12 cellular contexts compared by ENCODE assay signal in the genomic region with DNA sequence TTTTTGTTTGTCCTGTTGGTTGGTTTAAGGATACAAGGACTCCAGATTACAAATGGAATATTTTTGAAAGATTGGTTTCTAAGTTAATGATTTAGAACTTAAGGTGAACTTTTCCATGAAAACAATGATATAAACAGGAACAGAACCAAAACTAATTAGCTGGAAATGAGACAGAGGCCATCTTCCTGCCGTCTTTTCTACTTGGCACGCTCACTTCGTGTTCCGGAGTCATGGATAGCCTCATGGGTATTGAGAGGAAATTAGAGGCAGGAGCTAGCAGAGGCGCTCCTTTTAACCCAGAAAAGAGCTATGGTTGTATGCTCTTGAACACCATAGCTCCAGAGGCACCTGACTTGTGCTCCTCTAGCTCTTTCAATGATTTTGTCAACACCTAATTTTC. TPM values are rescaled to one million over a fixed set of nuclear protein-coding genes. Genes with fewer than 3 reads are reported as not detected.
DNase-seq lines count a peak whose midpoint lies in the region; ATAC-seq and TF ChIP-seq lines count a peak whose summit lies in the region.
"Had no signal": no experiment of that assay in that cellular context is flagged by ENCODE, and none has a peak within 500 bp of the region (broad histone marks: within the 10 kb centered on the region; RNA-seq: fewer than 3 reads in every experiment).

No MANE protein-coding gene starts in this region.

- H3K27ac ChIP-seq in thoracic aorta = no peak overlapping the region
- H3K27ac ChIP-seq: neutrophil had no signal

- H3K4me1 ChIP-seq in thoracic aorta (ENCODE audit: control insufficient read depth in 1 of 2, low read depth in 2 of 2) = peaks cover 3 to 14% of the 10 kb centered on the region in 2 donors

- no peaks in the 10 kb centered on the region for H3K9me3 Mint-ChIP-seq in activated naive CD4-positive, alpha-beta T cell treated with anti-CD3 and anti-CD28 coated beads, Interleukin-2, amount 50 U/mL, for 24 hours

- H3K4me3 Mint-ChIP-seq in activated naive CD4-positive, alpha-beta T cell treated with anti-CD3 and anti-CD28 coated beads, Interleukin-2, amount 50 U/mL, for 24 hours = peak overlapping the region; percentile 94

- H3K4me3 ChIP-seq in fibroblast of pulmonary artery (replicated peaks; ENCODE audit: low read depth, low read length) = peak overlapping the region; percentile 64
- H3K4me3 ChIP-seq in thoracic aorta = peak overlapping the region; percentile 32

- peak overlapping the region; percentile 75 for H3K27ac Mint-ChIP-seq in activated naive CD4-positive, alpha-beta T cell treated with anti-CD3 and anti-CD28 coated beads, Interleukin-2, amount 50 U/mL, for 24 hours

- TF ChIP-seq CTCF in fibroblast of pulmonary artery (IDR thresholded peaks at IDR 0.05; ENCODE audit: low read length, missing control alignments) (no peak), thoracic aorta (IDR thresholded peaks at IDR 0.05) (no peak)

- no peaks in the 10 kb centered on the region for H3K27me3 ChIP-seq in thoracic aorta (replicated peaks; ENCODE audit: insufficient read depth)
- H3K27me3 ChIP-seq: neutrophil had no signal

- H3K4me1 Mint-ChIP-seq in activated naive CD4-positive, alpha-beta T cell treated with anti-CD3 and anti-CD28 coated beads, Interleukin-2, amount 50 U/mL, for 24 hours = peaks cover 52% of the 10 kb centered on the region

- ATAC-seq in thoracic aorta (ENCODE audit: insufficient number of reproducible peaks, low FRiP score, low read depth) (no peak), HG03342 (IDR thresholded peaks at IDR 0.05; ENCODE audit: unreplicated experiment) (no peak)

- no peaks in the 10 kb centered on the region for H3K36me3 ChIP-seq in thoracic aorta
- H3K36me3 ChIP-seq: neutrophil had no signal

- peaks cover 12% of the 10 kb centered on the region for H3K36me3 Mint-ChIP-seq in activated naive CD4-positive, alpha-beta T cell treated with anti-CD3 and anti-CD28 coated beads, Interleukin-2, amount 50 U/mL, for 24 hours

- no peak for DNase-seq in activated naive CD4-positive, alpha-beta T cell treated with Interleukin-2 at 50 U/mL for 16 hours
- DNase-seq in UCSD-AML1 (lab: John Stamatoyannopoulos, UW; ENCODE audit: unreplicated experiment) = peak; percentile 11
- DNase-seq in fibroblast of pulmonary artery (ENCODE audit: low read depth) = peak; percentile 53
- no peak for DNase-seq in thoracic aorta (ENCODE audit: low spot score)
- DNase-seq in DMS79 (lab: John Stamatoyannopoulos, UW) = no peak
- no peak for DNase-seq in 8988T
- DNase-seq: GF-D8, NCI-H187, T-helper 1 cell had no signal

- no peaks in the 10 kb centered on the region for H3K27me3 Mint-ChIP-seq in activated naive CD4-positive, alpha-beta T cell treated with anti-CD3 and anti-CD28 coated beads, Interleukin-2, amount 50 U/mL, for 24 hours

- H3K9me3 ChIP-seq in thoracic aorta = no peaks in the 10 kb centered on the region
- H3K9me3 ChIP-seq: neutrophil had no signal

RNA-seq across cellular contexts. Expression of a gene that starts 2.4 kb away (rescaled TPM):
- 1 to 10 TPM; 3.2 to 7.5 TPM for total RNA-seq in thoracic aorta

Comparison
In these comparisons a context has a peak if more than half of its experiments do, and no peak if none do; other contexts are left out.
1. DNase-seq: peak in UCSD-AML1 (single experiment) and fibroblast of pulmonary artery (single experiment); none in activated naive CD4-positive, alpha-beta T cell treated with Interleukin-2 at 50 U/mL for 16 hours (single experiment), thoracic aorta (single experiment), DMS79 (single experiment) and 8988T (single experiment).